In the genomic region with DNA sequence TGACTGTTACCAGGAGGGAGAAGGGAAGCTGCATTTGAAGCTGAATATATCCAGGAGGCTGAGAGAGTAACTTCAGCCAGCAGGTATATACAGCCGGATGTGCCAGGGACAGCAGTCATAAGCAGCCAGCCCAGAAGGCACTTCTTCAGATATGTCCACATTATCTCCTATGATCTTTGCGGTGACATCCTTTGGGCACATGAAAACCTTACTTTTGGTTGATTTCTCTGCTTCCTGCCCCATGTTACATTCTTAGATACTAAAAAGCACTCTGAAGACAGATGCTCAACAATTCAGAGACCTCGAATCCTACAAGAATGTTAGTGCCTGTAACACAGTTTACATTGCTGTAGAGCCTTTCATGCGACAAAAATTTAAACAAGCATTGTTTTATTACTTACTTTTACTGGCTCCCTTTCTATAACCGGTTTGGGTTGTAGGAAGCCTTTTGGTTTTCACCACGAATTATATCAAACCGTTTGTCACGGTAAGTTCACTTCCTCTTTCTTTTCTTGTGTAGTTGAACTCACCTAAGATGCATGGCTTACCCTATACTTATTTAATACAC, we compare ENCODE assay signal across 9 cellular contexts. TPM values are rescaled to one million over a fixed set of nuclear protein-coding genes. Genes with fewer than 3 reads are reported as not detected.
DNase-seq lines count a peak whose midpoint lies in the region; ATAC-seq, FAIRE-seq and TF ChIP-seq lines count a peak whose summit lies in the region.
"Had no signal": no experiment of that assay in that cellular context is flagged by ENCODE, and none has a peak within 500 bp of the region (broad histone marks: within the 10 kb centered on the region; RNA-seq: fewer than 3 reads in every experiment).

No MANE protein-coding gene starts in this region.

- H3K4me3 ChIP-seq in HepG2 (replicated peaks in 1 of 3; ENCODE audit: insufficient read depth in 1 of 3, low read depth in 2 of 3, low read length in 3 of 3) = no peak overlapping the region

- ATAC-seq in GM18907 (IDR thresholded peaks at IDR 0.05; ENCODE audit: unreplicated experiment) = peak; percentile 68
- ATAC-seq in HG03066 (IDR thresholded peaks at IDR 0.05; ENCODE audit: low read depth, unreplicated experiment) = peak; percentile 82
- ATAC-seq in HepG2 = peak; percentile 81
- no peak for ATAC-seq in left cardiac atrium

- no peak for TF ChIP-seq RAD21 in HepG2 (CRISPR knock-in tag; IDR thresholded peaks at IDR 0.05)

- peak overlapping the region; percentile 82 for H3K27ac Mint-ChIP-seq in T-helper 1 cell treated with Interleukin-12 subunit alpha and Interleukin-12 subunit beta and Interleukin-4 antibody, amounts not matched to agents 30 μg/mL and 1 μg/mL, for 36 hours

- no peaks in the 10 kb centered on the region for H4K20me1 ChIP-seq in HepG2 (ENCODE audit: insufficient read depth, low read length)

- WGBS in HepG2 (ENCODE audit: low lambda C conversion rate) = 28% methylated on average over 8 of the region's 8 CpGs

- H3K9ac ChIP-seq in HepG2 (ENCODE audit: insufficient read depth, low read depth, low read length) = no peak overlapping the region
- H3K9ac ChIP-seq: KMS-11 had no signal

- intact Hi-C loops in HepG2 (cut with micrococcal nuclease; ENCODE audit: unreplicated experiment) (no loop called here), left cardiac atrium (cut with DNase I) (no loop called here)

- peaks cover 2% of the 10 kb centered on the region for H3K36me3 Mint-ChIP-seq in T-helper 1 cell treated with Interleukin-12 subunit alpha and Interleukin-12 subunit beta and Interleukin-4 antibody, amounts not matched to agents 30 μg/mL and 1 μg/mL, for 36 hours (ENCODE audit: low read depth)

- DNase-seq in HepG2 (ENCODE audit: low spot score) (no peak), UCSD-AML1 (lab: John Stamatoyannopoulos, UW; ENCODE audit: unreplicated experiment) (no peak), left cardiac atrium (no peak), DMS114 treated with DMSO at 0.1 percent for 48 hours (lab: John Stamatoyannopoulos, UW; ENCODE audit: unreplicated experiment) (no peak), NCI-H69 (lab: John Stamatoyannopoulos, UW) (no peak)

- H3K9me3 ChIP-seq in HepG2 (ENCODE audit: low read length) = no peaks in the 10 kb centered on the region

- no peak for TF ChIP-seq CTCF in HepG2 (CRISPR knock-in tag; IDR thresholded peaks at IDR 0.05)

- H3K4me1 Mint-ChIP-seq in T-helper 1 cell treated with Interleukin-12 subunit alpha and Interleukin-12 subunit beta and Interleukin-4 antibody, amounts not matched to agents 30 μg/mL and 1 μg/mL, for 36 hours (ENCODE audit: low read depth) = peaks cover 17% of the 10 kb centered on the region

- H3K4me2 ChIP-seq in HepG2 (ENCODE audit: low read depth, low read length) = peak overlapping the region; percentile 4; the same call in 1 of the 2 replicates
- H3K4me2 ChIP-seq: KMS-11 had no signal

- CTCF ChIA-PET in HepG2 (lab: Yijun Ruan, JAX; ENCODE audit: low intra/inter-chr PET ratio, low total read pairs) = no interaction called here

- peaks cover 3 to 9% of the 10 kb centered on the region in 2 experiments; a peak in 2 of 5 replicates for H3K27me3 ChIP-seq in HepG2 (ENCODE audit: control insufficient read depth in 1 of 2, insufficient read depth in 2 of 2, low read length in 2 of 2)

- TF ChIP-seq EP300 in HepG2 (IDR thresholded peaks at IDR 0.05; ENCODE audit: low read depth in 2 of 2, low read length in 2 of 2) = no peak
- no peak for TF ChIP-seq EP300 in HepG2 (CRISPR knock-in tag; IDR thresholded peaks at IDR 0.05; ENCODE audit: borderline replicate concordance)

- no peak for FAIRE-seq in HepG2 (lab: Jason Lieb, UNC)

- POLR2A ChIA-PET in HepG2 (lab: Yijun Ruan, JAX) = no interaction called here

- H3K4me1 ChIP-seq in HepG2 (ENCODE audit: insufficient read depth, low read length) = 0 out of 2 replicates have a peak, but pooled peaks cover 6% of the 10 kb centered on the region

- H3K79me2 ChIP-seq in HepG2 (ENCODE audit: insufficient read depth, low read length) = no peaks in the 10 kb centered on the region

- no peak overlapping the region for H2AFZ ChIP-seq in HepG2 (ENCODE audit: low read length)

- H3K4me3 Mint-ChIP-seq in T-helper 1 cell treated with Interleukin-12 subunit alpha and Interleukin-12 subunit beta and Interleukin-4 antibody, amounts not matched to agents 30 μg/mL and 1 μg/mL, for 36 hours = peak overlapping the region; percentile 54

- H3K27ac ChIP-seq in HepG2 (ENCODE audit: extremely low read length, insufficient read depth, low read length) = no peak overlapping the region
- H3K27ac ChIP-seq: KMS-11 had no signal

- peaks cover 6% of the 10 kb centered on the region for H3K27me3 Mint-ChIP-seq in T-helper 1 cell treated with Interleukin-12 subunit alpha and Interleukin-12 subunit beta and Interleukin-4 antibody, amounts not matched to agents 30 μg/mL and 1 μg/mL, for 36 hours (ENCODE audit: low read depth)

- TF ChIP-seq POLR2A in HepG2 (IDR thresholded peaks at IDR 0.05; ENCODE audit: insufficient read depth in 1 of 2, low read depth in 2 of 2, low read length in 2 of 2) = no peak

- in situ Hi-C loops in HepG2 (cut with HindIII; ENCODE audit: extremely low pct_ligation_motif_present, low pct_unique_long_range_greater_than_20kb) = no loop called here

- H3K36me3 ChIP-seq in HepG2 (replicated peaks in 1 of 2; ENCODE audit: control insufficient read depth in 1 of 2, insufficient read depth in 2 of 2, low read length in 2 of 2) = no peaks in the 10 kb centered on the region

- BruUV-seq in HepG2 (replicated peaks; lab: Mats Ljungman, UMichigan) = no TSS peak

- no peaks in the 10 kb centered on the region for H3K9me3 Mint-ChIP-seq in T-helper 1 cell treated with Interleukin-12 subunit alpha and Interleukin-12 subunit beta and Interleukin-4 antibody, amounts not matched to agents 30 μg/mL and 1 μg/mL, for 36 hours

TF ChIP-seq in HepG2, 621 proteins besides CTCF, POLR2A, EP300 and RAD21:
- TF ChIP-seq, protein P1, sequence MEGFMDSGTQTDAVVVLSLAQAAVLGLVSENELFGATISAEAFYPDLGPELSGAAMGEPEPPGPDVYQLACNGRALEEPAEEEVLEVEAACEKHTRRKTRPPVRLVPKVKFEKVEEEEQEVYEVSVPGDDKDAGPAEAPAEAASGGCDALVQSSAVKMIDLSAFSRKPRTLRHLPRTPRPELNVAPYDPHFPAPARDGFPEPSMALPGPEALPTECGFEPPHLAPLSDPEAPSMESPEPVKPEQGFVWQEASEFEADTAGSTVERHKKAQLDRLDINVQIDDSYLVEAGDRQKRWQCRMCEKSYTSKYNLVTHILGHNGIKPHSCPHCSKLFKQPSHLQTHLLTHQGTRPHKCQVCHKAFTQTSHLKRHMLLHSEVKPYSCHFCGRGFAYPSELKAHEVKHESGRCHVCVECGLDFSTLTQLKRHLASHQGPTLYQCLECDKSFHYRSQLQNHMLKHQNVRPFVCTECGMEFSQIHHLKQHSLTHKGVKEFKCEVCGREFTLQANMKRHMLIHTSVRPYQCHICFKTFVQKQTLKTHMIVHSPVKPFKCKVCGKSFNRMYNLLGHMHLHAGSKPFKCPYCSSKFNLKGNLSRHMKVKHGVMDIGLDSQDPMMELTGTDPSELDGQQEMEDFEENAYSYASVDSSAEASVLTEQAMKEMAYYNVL (CRISPR knock-in tag; IDR thresholded peaks at IDR 0.05; ENCODE audit: borderline replicate concordance) = no peak
- no peak for TF ChIP-seq ZBTB7A (CRISPR knock-in tag; IDR thresholded peaks at IDR 0.05)
- no peak for TF ChIP-seq KLF11 (CRISPR knock-in tag; IDR thresholded peaks at IDR 0.05)
- TF ChIP-seq TRIM24 (CRISPR knock-in tag; IDR thresholded peaks at IDR 0.05) = no peak
- TF ChIP-seq CBX2 (IDR thresholded peaks at IDR 0.05; ENCODE audit: low read depth, low read length) = 0 out of 2 replicates have a peak, but pooled peaks have one; percentile 5
- TF ChIP-seq CBX2 (CRISPR knock-in tag; IDR thresholded peaks at IDR 0.05; ENCODE audit: low read depth) = no peak
TF ChIP-seq in HepG2: peak in this region for 1.

RNA-seq across cellular contexts. Expression of a gene that starts 50.3 kb away (rescaled TPM):
- total RNA-seq in HepG2 (2016; rRNA removed; fragmentation: Illumina TruSeq; extraction: Trizol) (28.7 and 52.7 TPM in 2 replicates), left cardiac atrium (10 to 100 TPM; 31.5 to 31.8 TPM)
- total RNA-seq in HepG2 (2016; cell fraction: cytosol; rRNA removed; fragmentation: Illumina TruSeq; extraction: Trizol; ENCODE audit: low read depth) = 32.6 and 34.2 TPM in 2 replicates
- 25.7 and 45.4 TPM in 2 replicates for total RNA-seq in HepG2 (2016; cell fraction: insoluble cytoplasmic fraction; rRNA removed; fragmentation: Illumina TruSeq; extraction: Trizol)
- total RNA-seq in HepG2 (2016; cell fraction: membrane; rRNA removed; fragmentation: Illumina TruSeq; extraction: Trizol) = 38.6 and 48.1 TPM in 2 replicates
- total RNA-seq in HepG2 (2016; cell fraction: nucleus; rRNA removed; fragmentation: Illumina TruSeq; extraction: Trizol) = 41.9 and 51.6 TPM in 2 replicates
- 12.8 and 16.8 TPM in 2 replicates for polyA plus RNA-seq in HepG2 (2011; rRNA removed)
- polyA plus RNA-seq in HepG2 (2011; cell fraction: cytosol; rRNA removed) = 5.1 and 8.5 TPM in 2 replicates
- 9.6 and 11.0 TPM in 2 replicates for polyA plus RNA-seq in HepG2 (2011; cell fraction: nucleus; rRNA removed)
- 27.7 and 38.6 TPM in 2 replicates for polyA plus RNA-seq in HepG2 (2012)
- polyA plus RNA-seq in HepG2 (2016; cell fraction: cytosol; fragmentation: Illumina TruSeq; extraction: Trizol; ENCODE audit: low read depth) = 3.4 and 3.8 TPM in 2 replicates
- polyA plus RNA-seq in HepG2 (2016; cell fraction: insoluble cytoplasmic fraction; fragmentation: Illumina TruSeq; extraction: Trizol; ENCODE audit: low read depth) = 42.1 and 48.4 TPM in 2 replicates
- polyA plus RNA-seq in HepG2 (2016; cell fraction: membrane; fragmentation: Illumina TruSeq; extraction: Trizol; ENCODE audit: low read depth) = 15.6 and 16.8 TPM in 2 replicates
- 38.9 and 40.3 TPM in 2 replicates for polyA plus RNA-seq in HepG2 (2016; cell fraction: nucleus; fragmentation: Illumina TruSeq; extraction: Trizol; ENCODE audit: insufficient read depth, low read depth)
- polyA minus RNA-seq in HepG2 (2011; rRNA and poly(A)+ RNA removed; ENCODE audit: low replicate concordance) = 9.1 and 17.3 TPM in 2 replicates
- 37.8 and 45.8 TPM in 2 replicates for polyA minus RNA-seq in HepG2 (2011; cell fraction: cytosol; rRNA and poly(A)+ RNA removed)
- 67.2 and 68.9 TPM in 2 replicates for polyA minus RNA-seq in HepG2 (2011; cell fraction: nucleus; rRNA and poly(A)+ RNA removed)

Comparison
In these comparisons a context has a peak if more than half of its experiments do, and no peak if none do; other contexts are left out.
1. ATAC-seq: peak in GM18907 (single experiment), HG03066 (single experiment) and HepG2 (single experiment); none in left cardiac atrium (0 of 2).